Comparison of ENCODE assay signal across 28 cellular contexts in genomic region chr14:67577181-67577580, GRCh38. TPM values are rescaled to one million over a fixed set of nuclear protein-coding genes. Genes with fewer than 3 reads are reported as not detected.
"Had no signal": no experiment of that assay in that cellular context is flagged by ENCODE, and none has a peak within 500 bp of the region (broad histone marks: within the 10 kb centered on the region; RNA-seq: fewer than 3 reads in every experiment).

No MANE protein-coding gene starts in this region.

- H3K4me3 Mint-ChIP-seq: activated CD4-positive, alpha-beta memory T cell treated with anti-CD3 and anti-CD28 coated beads, Interleukin-2, amount 10 ng/mL, durations not matched to agents 7 days and 5 days; activated T-cell treated with anti-CD3 and anti-CD28 coated beads, Interleukin-2, amount 50 U/mL, for 72 hours had no signal

- H3K27me3 ChIP-seq: brain microvascular endothelial cell, cardiac muscle cell, MG63, SJCRH30 had no signal

- H3K4me3 ChIP-seq: cardiac muscle cell, MG63, SJCRH30 had no signal

- ATAC-seq: activated naive CD4-positive, alpha-beta T cell treated with anti-CD3 and anti-CD28 coated beads, Interleukin-2, amount 50 U/mL, for 72 hours; activated T-cell treated with anti-CD3 and anti-CD28 coated beads, Interleukin-2, amount 50 U/mL, for 72 hours; Panc1 had no signal

- H3K9ac ChIP-seq: SK-N-SH had no signal

- H3K4me1 ChIP-seq: SJCRH30 had no signal

- H3K36me3 ChIP-seq: brain microvascular endothelial cell, MG63, SJCRH30 had no signal

- DNase-seq: activated CD4-positive, alpha-beta memory T cell treated with anti-CD3 and anti-CD28 coated beads, Interleukin-2, amount 10 ng/mL, durations not matched to agents 7 days and 5 days; activated CD4-positive, alpha-beta T cell treated with anti-CD3 and anti-CD28 coated beads, Interleukin-2, amount 50 U/mL, for 1 hour; activated CD4-positive, CD25-positive, alpha-beta regulatory T cell; activated naive CD4-positive, alpha-beta T cell treated with Interleukin-2 at 50 U/mL for 16 hours; activated T-cell treated with anti-CD3 and anti-CD28 coated beads for 4 hours; activated T-cell treated with anti-CD3 and anti-CD28 coated beads, Interleukin-2, amount 50 U/mL, for 72 hours; brain microvascular endothelial cell; MG63; MV-4-11; NCI-H1092 treated with DMSO at 0.1 percent for 48 hours; NCI-H1417 treated with DMSO at 0.1 percent for 48 hours; NCI-H1694; NCI-H2029; NCI-H2107; NCI-H345; NCI-H510A; NCI-H526 treated with DMSO at 0.1 percent for 48 hours; NCI-H82; Right ventricle myocardium superior; RPMI8226; SJCRH30; SK-N-SH; T-helper 1 cell had no signal

- H3K9me3 ChIP-seq: MG63, SJCRH30, SK-N-SH had no signal

- H3K9me3 Mint-ChIP-seq: activated CD4-positive, alpha-beta memory T cell treated with anti-CD3 and anti-CD28 coated beads, Interleukin-2, amount 10 ng/mL, durations not matched to agents 7 days and 5 days; activated naive CD4-positive, alpha-beta T cell treated with anti-CD3 and anti-CD28 coated beads, Interleukin-2, amount 50 U/mL, for 72 hours; activated T-cell treated with anti-CD3 and anti-CD28 coated beads, Interleukin-2, amount 50 U/mL, for 72 hours had no signal

- H3K36me3 Mint-ChIP-seq: activated naive CD4-positive, alpha-beta T cell treated with anti-CD3 and anti-CD28 coated beads, Interleukin-2, amount 50 U/mL, for 72 hours had no signal

- H3K4me2 ChIP-seq: SK-N-SH had no signal

- H3K27me3 Mint-ChIP-seq: activated CD4-positive, alpha-beta memory T cell treated with anti-CD3 and anti-CD28 coated beads, Interleukin-2, amount 10 ng/mL, durations not matched to agents 7 days and 5 days had no signal

- H3K27ac Mint-ChIP-seq: activated CD4-positive, alpha-beta memory T cell treated with anti-CD3 and anti-CD28 coated beads, Interleukin-2, amount 10 ng/mL, durations not matched to agents 7 days and 5 days; activated naive CD4-positive, alpha-beta T cell treated with anti-CD3 and anti-CD28 coated beads, Interleukin-2, amount 50 U/mL, for 72 hours; activated T-cell treated with anti-CD3 and anti-CD28 coated beads, Interleukin-2, amount 50 U/mL, for 72 hours had no signal

- H3K27ac ChIP-seq: brain microvascular endothelial cell, cardiac muscle cell, SJCRH30, VCaP had no signal

RNA-seq across cellular contexts. Expression of gene PLEKHH1, which starts 44.1 kb away (rescaled TPM):
- total RNA-seq: OCI-LY7 had no signal
